In the genomic region with DNA sequence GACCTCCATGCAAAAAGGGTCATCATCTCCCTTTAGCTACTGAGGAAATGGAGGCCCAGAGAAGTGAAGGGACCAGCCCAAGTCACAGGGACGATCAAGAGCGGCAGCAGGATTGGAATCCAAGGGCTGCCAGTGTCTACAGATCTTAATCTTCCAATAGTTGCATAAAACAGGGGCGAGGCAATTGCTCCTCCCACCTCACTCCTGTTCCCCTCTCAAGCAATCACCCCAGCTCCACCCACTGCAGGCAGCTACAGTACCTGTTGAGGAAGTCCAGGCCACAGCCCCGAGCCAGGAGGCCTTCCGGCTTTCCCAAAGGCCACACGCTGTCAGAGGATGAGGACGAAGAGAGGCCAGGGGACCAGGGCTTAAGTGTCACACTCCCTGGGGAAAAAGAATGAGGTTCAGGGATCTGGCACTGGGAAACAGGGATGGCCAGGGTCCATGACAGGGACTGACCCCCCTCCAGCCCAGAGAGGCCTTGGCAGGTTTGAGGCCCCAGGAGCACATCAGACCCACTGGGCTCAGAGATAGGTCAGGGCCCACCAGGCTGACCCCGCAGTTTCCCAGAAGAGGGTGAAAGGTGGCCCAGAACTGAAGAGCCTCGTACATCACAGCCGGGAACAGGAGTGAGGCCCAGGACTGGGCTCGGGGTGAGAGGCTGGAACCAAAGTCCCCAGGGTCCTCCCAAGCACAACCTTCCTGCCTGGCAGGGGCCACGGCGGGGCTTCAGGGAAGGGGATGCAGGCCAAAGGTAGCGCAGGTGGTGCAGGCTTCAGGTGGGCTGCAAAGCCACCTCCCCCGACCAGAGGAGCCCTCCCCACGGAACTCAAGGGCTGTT, we compare ENCODE assay signal across 11 cellular contexts. TPM values are rescaled to one million over a fixed set of nuclear protein-coding genes. Genes with fewer than 3 reads are reported as not detected.
DNase-seq lines count a peak whose midpoint lies in the region; ATAC-seq, FAIRE-seq and TF ChIP-seq lines count a peak whose summit lies in the region.
"Had no signal": no experiment of that assay in that cellular context is flagged by ENCODE, and none has a peak within 500 bp of the region (broad histone marks: within the 10 kb centered on the region; RNA-seq: fewer than 3 reads in every experiment).

No MANE protein-coding gene starts in this region.

- 52% methylated on average over 10 of the region's 16 CpGs for WGBS in K562 (ENCODE audit: insufficient coverage, low coverage, missing lambda C conversion rate)
- 14% methylated on average over 6 of the region's 16 CpGs for WGBS in HepG2 (ENCODE audit: low lambda C conversion rate)
- 74 to 83% methylated on average over 11 to 13 of the region's 16 CpGs for WGBS in thyroid gland, 2 donors

- no peaks in the 10 kb centered on the region for H3K79me2 ChIP-seq in K562 (ENCODE audit: control insufficient read depth, insufficient read depth, low read length)
- H3K79me2 ChIP-seq in HepG2 (ENCODE audit: insufficient read depth, low read length), result peaks cover 9% of the 10 kb centered on the region

- intact Hi-C loops in K562 (cut with micrococcal nuclease) (no loop called here), HepG2 (cut with micrococcal nuclease; ENCODE audit: unreplicated experiment) (no loop called here), thyroid gland (cut with DNase I) (no loop called here)

- POLR2A ChIA-PET in K562 (lab: Yijun Ruan, JAX), result no interaction called here
- POLR2A ChIA-PET in HepG2 (lab: Yijun Ruan, JAX), result interaction anchor here (1.0 to 2.2 kb wide), 17 partner anchors 10 to 470 kb away, joined by 3 to 51 read pairs (median 5); a partner anchor contains a TSS

- no peaks in the 10 kb centered on the region for H4K20me1 ChIP-seq in K562 (replicated peaks; ENCODE audit: control insufficient read depth, insufficient read depth, low read length)
- H4K20me1 ChIP-seq in HepG2 (ENCODE audit: insufficient read depth, low read length), result no peaks in the 10 kb centered on the region

- FAIRE-seq in K562 (lab: Jason Lieb, UNC) (no peak), HepG2 (lab: Jason Lieb, UNC) (peak; percentile 58)
- FAIRE-seq: A204.1 had no signal

- DNase-seq in DMS53 (lab: John Stamatoyannopoulos, UW) (peak; percentile 73), DMS53 treated with DMSO at 0.1 percent for 48 hours (lab: John Stamatoyannopoulos, UW; ENCODE audit: unreplicated experiment) (no peak), K562 (ENCODE audit: extremely low read depth in 1 of 4, low spot score in 3 of 4) (no peak), HepG2 (ENCODE audit: low spot score) (peak; percentile 88), thyroid gland (peak in 1 of 2 donors; percentile 29), foreskin fibroblast (no peak), DMS 273 (lab: John Stamatoyannopoulos, UW; ENCODE audit: unreplicated experiment) (no peak), kidney glomerular epithelial cell (lab: John Stamatoyannopoulos, UW) (no peak)
- DNase-seq: activated T-cell treated with anti-CD3 and anti-CD28 coated beads, Interleukin-2, amount 50 U/mL, for 48 hours; effector CD4-positive, alpha-beta T cell had no signal

- BruUV-seq in K562 (replicated peaks; lab: Mats Ljungman, UMichigan) (no TSS peak), HepG2 (replicated peaks; lab: Mats Ljungman, UMichigan) (no TSS peak)

- H3K9me1 ChIP-seq in K562 (ENCODE audit: control insufficient read depth, insufficient read depth, low read length), result no peaks in the 10 kb centered on the region

- no peaks in the 10 kb centered on the region for H3K9me3 ChIP-seq in K562 (replicated peaks; ENCODE audit: control insufficient read depth, insufficient read depth, low read depth, low read length)
- no peaks in the 10 kb centered on the region for H3K9me3 ChIP-seq in HepG2 (ENCODE audit: low read length)
- no peaks in the 10 kb centered on the region for H3K9me3 ChIP-seq in thyroid gland

- 0 out of 3 replicates have a peak, but pooled peaks cover 5% of the 10 kb centered on the region for H3K36me3 ChIP-seq in K562 (ENCODE audit: control insufficient read depth, insufficient read depth, low read length)
- peaks cover 34 to 66% of the 10 kb centered on the region in 2 experiments for H3K36me3 ChIP-seq in HepG2 (replicated peaks in 1 of 2; ENCODE audit: control insufficient read depth in 1 of 2, insufficient read depth in 2 of 2, low read length in 2 of 2)
- H3K36me3 ChIP-seq in thyroid gland, result no peaks in the 10 kb centered on the region

- H3K4me1 ChIP-seq in K562 (replicated peaks in 1 of 2; ENCODE audit: control insufficient read depth in 2 of 2, insufficient read depth in 2 of 2, low read length in 2 of 2) (peaks cover 15 to 39% of the 10 kb centered on the region in 2 experiments), HepG2 (ENCODE audit: insufficient read depth, low read length) (peaks cover 73% of the 10 kb centered on the region), thyroid gland (peaks cover 0 to 22% of the 10 kb centered on the region in 2 donors)

- in situ Hi-C loops in K562 (cut with MboI) (no loop called here), HepG2 (cut with HindIII; ENCODE audit: extremely low pct_ligation_motif_present, low pct_unique_long_range_greater_than_20kb) (no loop called here)

- H2AFZ ChIP-seq in K562 (ENCODE audit: low read depth, low read length) (no peak overlapping the region), HepG2 (ENCODE audit: low read length) (no peak overlapping the region)

- ATAC-seq in K562 (peak; percentile 43; the same call in 2 of the 3 replicates), HepG2 (peak; percentile 61)

- no peak overlapping the region; a peak in 1 of 4 replicates for H3K9ac ChIP-seq in K562 (ENCODE audit: insufficient read depth in 1 of 2, low read depth in 2 of 2, low read length in 2 of 2)
- peak overlapping the region; percentile 62 for H3K9ac ChIP-seq in HepG2 (ENCODE audit: insufficient read depth, low read depth, low read length)

- H3K4me3 ChIP-seq in K562 (no peak overlapping the region), HepG2 (replicated peaks in 1 of 3; ENCODE audit: insufficient read depth in 1 of 3, low read depth in 2 of 3, low read length in 3 of 3) (no peak overlapping the region; a peak in 2 of 6 replicates), thyroid gland (replicated peaks in 1 of 3) (no peak overlapping the region), foreskin fibroblast (ENCODE audit: low read depth in 1 of 2, low read length in 2 of 2) (no peak overlapping the region)

- TF ChIP-seq CTCF in K562 (IDR thresholded peaks at IDR 0.05 in 2 of 3, conservative IDR thresholded peaks at IDR 0.05 in 1 of 3; ENCODE audit: insufficient read depth in 2 of 3, low read depth in 1 of 3, low read length in 3 of 3) (no peak), HepG2 (CRISPR knock-in tag; IDR thresholded peaks at IDR 0.05) (no peak), thyroid gland (IDR thresholded peaks at IDR 0.05) (no peak), foreskin fibroblast (IDR thresholded peaks at IDR 0.05; ENCODE audit: low read depth, low read length) (no peak)

- CTCF ChIA-PET in K562 (lab: Yijun Ruan, JAX; ENCODE audit: low intra/inter-chr PET ratio) (no interaction called here), HepG2 (lab: Yijun Ruan, JAX; ENCODE audit: low intra/inter-chr PET ratio, low total read pairs) (no interaction called here)

- no peak for TF ChIP-seq EP300 in K562 (IDR thresholded peaks at IDR 0.05; ENCODE audit: low read length)
- peak in 1 of 2 experiments; percentile 43; a peak in 2 of 4 replicates for TF ChIP-seq EP300 in HepG2 (IDR thresholded peaks at IDR 0.05; ENCODE audit: low read depth in 2 of 2, low read length in 2 of 2)
- TF ChIP-seq EP300 in HepG2 (CRISPR knock-in tag; IDR thresholded peaks at IDR 0.05; ENCODE audit: borderline replicate concordance), result no peak

- TF ChIP-seq POLR2A in K562 (conservative IDR thresholded peaks at IDR 0.05), result no peak
- TF ChIP-seq POLR2A in HepG2 (IDR thresholded peaks at IDR 0.05; ENCODE audit: insufficient read depth in 1 of 2, low read depth in 2 of 2, low read length in 2 of 2), result peak in 1 of 2 experiments; percentile 26; a peak in 1 of 4 replicates
- no peak for TF ChIP-seq POLR2A in thyroid gland (IDR thresholded peaks at IDR 0.05)

- TF ChIP-seq RAD21 in K562 (CRISPR knock-in tag; conservative IDR thresholded peaks at IDR 0.05 in 1 of 2, IDR thresholded peaks at IDR 0.05 in 1 of 2) (no peak), HepG2 (CRISPR knock-in tag; IDR thresholded peaks at IDR 0.05) (no peak; the same call in 1 of the 2 replicates)

- H3K4me2 ChIP-seq in K562 (ENCODE audit: insufficient read depth, low read length), result no peak overlapping the region
- H3K4me2 ChIP-seq in HepG2 (ENCODE audit: low read depth, low read length), result peak overlapping the region; percentile 48

- H3K27ac ChIP-seq in K562 (ENCODE audit: extremely low read depth, low read depth, low read length) (no peak overlapping the region), HepG2 (ENCODE audit: extremely low read length, insufficient read depth, low read length) (peak overlapping the region; percentile 97), thyroid gland (peak overlapping the region in 2 of 3 donors; percentile 24 to 43)

- no peaks in the 10 kb centered on the region for H3K27me3 ChIP-seq in K562 (ENCODE audit: control insufficient read depth in 2 of 2, insufficient read depth in 2 of 2, low read length in 2 of 2)
- H3K27me3 ChIP-seq in HepG2 (ENCODE audit: control insufficient read depth in 1 of 2, insufficient read depth in 2 of 2, low read length in 2 of 2), result no peaks in the 10 kb centered on the region
- H3K27me3 ChIP-seq in thyroid gland, result no peaks in the 10 kb centered on the region

RNA-seq across cellular contexts. Expression of a gene that starts 16.4 kb away (rescaled TPM):
- 0.83 TPM in 1 of 2 replicates, not detected in the other for total RNA-seq in K562 (2011; cell fraction: chromatin; rRNA removed; ENCODE audit: low replicate concordance)
- not detected in 2 replicates for total RNA-seq in K562 (2011; cell fraction: nucleolus; rRNA removed)
- total RNA-seq in K562 (2011; cell fraction: nucleoplasm; rRNA removed), result not detected in 2 replicates
- total RNA-seq in K562 (2014; rRNA removed) (0.53 and 0.54 TPM in 2 replicates), K562 (2014; rRNA removed; fragmentation: Illumina TruSeq; extraction: Trizol) (0.32 TPM in 1 of 2 replicates, not detected in the other), K562 (2015; rRNA removed; fragmentation: Illumina TruSeq; extraction: Trizol) (0.26 TPM in 1 of 2 replicates, not detected in the other), K562 (2021) (0.73 and 0.89 TPM in 2 replicates), HepG2 (2016; rRNA removed; fragmentation: Illumina TruSeq; extraction: Trizol) (1.0 and 1.1 TPM in 2 replicates), thyroid gland (10 to 100 TPM; 15.2 to 30.6 (median 19.2) TPM)
- polyA plus RNA-seq in K562 (2011; rRNA removed) (0.08 and 0.38 TPM in 2 replicates), K562 (2014; fragmentation: Illumina TruSeq; extraction: Trizol) (0.14 and 0.16 TPM in 2 replicates), K562 (2014; fragmentation: Nextera tagmentation; extraction: Ambion mirVana) (not detected), K562 (2014; rRNA removed) (0.13 and 0.20 TPM in 2 replicates), HepG2 (2011; rRNA removed) (11.7 and 19.8 TPM in 2 replicates)
- 0.18 and 1.2 TPM in 2 replicates for polyA plus RNA-seq in K562 (2011; cell fraction: cytosol; rRNA removed)
- 0.10 and 1.6 TPM in 2 replicates for polyA plus RNA-seq in K562 (2011; cell fraction: nucleus; rRNA removed)
- 0.10 and 0.86 TPM in 2 replicates for polyA plus RNA-seq in K562 (2012)
- polyA minus RNA-seq in K562 (2011; rRNA and poly(A)+ RNA removed), result 0.49 TPM in 1 of 2 replicates, not detected in the other
- polyA minus RNA-seq in K562 (2011; cell fraction: cytosol; rRNA and poly(A)+ RNA removed), result not detected in 2 replicates
- polyA minus RNA-seq in K562 (2011; cell fraction: nucleus; rRNA and poly(A)+ RNA removed), result not detected in 2 replicates
- 0.35 and 1.1 TPM in 2 replicates for total RNA-seq in HepG2 (2016; cell fraction: cytosol; rRNA removed; fragmentation: Illumina TruSeq; extraction: Trizol; ENCODE audit: low read depth)
- 0.55 and 0.80 TPM in 2 replicates for total RNA-seq in HepG2 (2016; cell fraction: insoluble cytoplasmic fraction; rRNA removed; fragmentation: Illumina TruSeq; extraction: Trizol)
- total RNA-seq in HepG2 (2016; cell fraction: membrane; rRNA removed; fragmentation: Illumina TruSeq; extraction: Trizol), result 1.4 and 1.9 TPM in 2 replicates
- 0.56 and 1.6 TPM in 2 replicates for total RNA-seq in HepG2 (2016; cell fraction: nucleus; rRNA removed; fragmentation: Illumina TruSeq; extraction: Trizol)
- polyA plus RNA-seq in HepG2 (2011; cell fraction: cytosol; rRNA removed), result 15.3 and 15.7 TPM in 2 replicates
- 37.0 and 46.6 TPM in 2 replicates for polyA plus RNA-seq in HepG2 (2011; cell fraction: nucleus; rRNA removed)
- polyA plus RNA-seq in HepG2 (2012), result 14.5 and 20.0 TPM in 2 replicates
- polyA plus RNA-seq in HepG2 (2016; cell fraction: cytosol; fragmentation: Illumina TruSeq; extraction: Trizol; ENCODE audit: low read depth), result 0.79 and 0.97 TPM in 2 replicates
- polyA plus RNA-seq in HepG2 (2016; cell fraction: insoluble cytoplasmic fraction; fragmentation: Illumina TruSeq; extraction: Trizol; ENCODE audit: low read depth), result 0.81 and 0.93 TPM in 2 replicates
- polyA plus RNA-seq in HepG2 (2016; cell fraction: membrane; fragmentation: Illumina TruSeq; extraction: Trizol; ENCODE audit: low read depth), result 1.1 and 1.3 TPM in 2 replicates
- polyA plus RNA-seq in HepG2 (2016; cell fraction: nucleus; fragmentation: Illumina TruSeq; extraction: Trizol; ENCODE audit: insufficient read depth, low read depth), result 1.3 and 4.5 TPM in 2 replicates
- 0.77 and 12.5 TPM in 2 replicates for polyA minus RNA-seq in HepG2 (2011; rRNA and poly(A)+ RNA removed; ENCODE audit: low replicate concordance)
- 3.2 and 6.1 TPM in 2 replicates for polyA minus RNA-seq in HepG2 (2011; cell fraction: cytosol; rRNA and poly(A)+ RNA removed)
- polyA minus RNA-seq in HepG2 (2011; cell fraction: nucleus; rRNA and poly(A)+ RNA removed), result 6.1 and 9.8 TPM in 2 replicates

RNA-seq across cellular contexts. Expression of a gene that starts 16.7 kb away (rescaled TPM):
- 5.4 and 20.1 TPM in 2 replicates for total RNA-seq in K562 (2011; cell fraction: chromatin; rRNA removed; ENCODE audit: low replicate concordance)
- 9.2 and 11.7 TPM in 2 replicates for total RNA-seq in K562 (2011; cell fraction: nucleolus; rRNA removed)
- total RNA-seq in K562 (2011; cell fraction: nucleoplasm; rRNA removed), result 6.9 and 8.3 TPM in 2 replicates
- total RNA-seq in K562 (2014; rRNA removed) (4.2 and 4.4 TPM in 2 replicates), K562 (2014; rRNA removed; fragmentation: Illumina TruSeq; extraction: Trizol) (0.57 and 0.84 TPM in 2 replicates), K562 (2015; rRNA removed; fragmentation: Illumina TruSeq; extraction: Trizol) (1.6 TPM in 2 replicates), K562 (2021) (4.6 and 5.8 TPM in 2 replicates), HepG2 (2016; rRNA removed; fragmentation: Illumina TruSeq; extraction: Trizol) (28.9 and 35.2 TPM in 2 replicates), thyroid gland (10 to 100 TPM in 3 of 4 donors, 1 to 10 TPM in 1; 6.5 to 17.3 (median 11.0) TPM)
- polyA plus RNA-seq in K562 (2011; rRNA removed) (3.0 and 4.2 TPM in 2 replicates), K562 (2014; fragmentation: Illumina TruSeq; extraction: Trizol) (1.5 and 3.2 TPM in 2 replicates), K562 (2014; fragmentation: Nextera tagmentation; extraction: Ambion mirVana) (under 1 TPM; 0.13 to 0.20 TPM), K562 (2014; rRNA removed) (3.6 and 5.8 TPM in 2 replicates), HepG2 (2011; rRNA removed) (55.8 and 92.3 TPM in 2 replicates)
- 4.8 and 9.8 TPM in 2 replicates for polyA plus RNA-seq in K562 (2011; cell fraction: cytosol; rRNA removed)
- polyA plus RNA-seq in K562 (2011; cell fraction: nucleus; rRNA removed), result 14.1 and 18.7 TPM in 2 replicates
- 2.4 and 4.6 TPM in 2 replicates for polyA plus RNA-seq in K562 (2012)
- 1.2 and 1.3 TPM in 2 replicates for polyA minus RNA-seq in K562 (2011; rRNA and poly(A)+ RNA removed)
- polyA minus RNA-seq in K562 (2011; cell fraction: cytosol; rRNA and poly(A)+ RNA removed), result 5.9 TPM in 2 replicates
- 4.6 and 4.7 TPM in 2 replicates for polyA minus RNA-seq in K562 (2011; cell fraction: nucleus; rRNA and poly(A)+ RNA removed)
- 3.9 and 4.1 TPM in 2 replicates for total RNA-seq in HepG2 (2016; cell fraction: cytosol; rRNA removed; fragmentation: Illumina TruSeq; extraction: Trizol; ENCODE audit: low read depth)
- total RNA-seq in HepG2 (2016; cell fraction: insoluble cytoplasmic fraction; rRNA removed; fragmentation: Illumina TruSeq; extraction: Trizol), result 24.8 and 36.0 TPM in 2 replicates
- total RNA-seq in HepG2 (2016; cell fraction: membrane; rRNA removed; fragmentation: Illumina TruSeq; extraction: Trizol), result 11.9 and 12.5 TPM in 2 replicates
- 17.8 and 21.3 TPM in 2 replicates for total RNA-seq in HepG2 (2016; cell fraction: nucleus; rRNA removed; fragmentation: Illumina TruSeq; extraction: Trizol)
- 52.6 and 75.1 TPM in 2 replicates for polyA plus RNA-seq in HepG2 (2011; cell fraction: cytosol; rRNA removed)
- 203 and 227 TPM in 2 replicates for polyA plus RNA-seq in HepG2 (2011; cell fraction: nucleus; rRNA removed)
- polyA plus RNA-seq in HepG2 (2012), result 46.8 and 57.2 TPM in 2 replicates
- 3.0 TPM in 2 replicates for polyA plus RNA-seq in HepG2 (2016; cell fraction: cytosol; fragmentation: Illumina TruSeq; extraction: Trizol; ENCODE audit: low read depth)
- polyA plus RNA-seq in HepG2 (2016; cell fraction: insoluble cytoplasmic fraction; fragmentation: Illumina TruSeq; extraction: Trizol; ENCODE audit: low read depth), result 28.5 and 30.3 TPM in 2 replicates
- 9.1 and 9.4 TPM in 2 replicates for polyA plus RNA-seq in HepG2 (2016; cell fraction: membrane; fragmentation: Illumina TruSeq; extraction: Trizol; ENCODE audit: low read depth)
- polyA plus RNA-seq in HepG2 (2016; cell fraction: nucleus; fragmentation: Illumina TruSeq; extraction: Trizol; ENCODE audit: insufficient read depth, low read depth), result 42.1 and 44.8 TPM in 2 replicates
- 15.9 and 164 TPM in 2 replicates for polyA minus RNA-seq in HepG2 (2011; rRNA and poly(A)+ RNA removed; ENCODE audit: low replicate concordance)
- polyA minus RNA-seq in HepG2 (2011; cell fraction: cytosol; rRNA and poly(A)+ RNA removed), result 61.5 and 72.6 TPM in 2 replicates
- 31.9 and 42.5 TPM in 2 replicates for polyA minus RNA-seq in HepG2 (2011; cell fraction: nucleus; rRNA and poly(A)+ RNA removed)

RNA-seq across cellular contexts. Expression of a gene that starts 57.7 kb away (rescaled TPM):
- 7.9 and 25.6 TPM in 2 replicates for total RNA-seq in K562 (2011; cell fraction: chromatin; rRNA removed; ENCODE audit: low replicate concordance)
- 22.5 and 24.0 TPM in 2 replicates for total RNA-seq in K562 (2011; cell fraction: nucleolus; rRNA removed)
- 13.4 and 14.2 TPM in 2 replicates for total RNA-seq in K562 (2011; cell fraction: nucleoplasm; rRNA removed)
- total RNA-seq in K562 (2014; rRNA removed) (29.0 and 41.6 TPM in 2 replicates), K562 (2014; rRNA removed; fragmentation: Illumina TruSeq; extraction: Trizol) (2.7 and 3.2 TPM in 2 replicates), K562 (2015; rRNA removed; fragmentation: Illumina TruSeq; extraction: Trizol) (7.3 and 8.3 TPM in 2 replicates), K562 (2021) (62.8 and 70.2 TPM in 2 replicates), HepG2 (2016; rRNA removed; fragmentation: Illumina TruSeq; extraction: Trizol) (25.4 and 29.5 TPM in 2 replicates), thyroid gland (10 to 100 TPM; 15.7 to 23.3 (median 18.3) TPM)
- polyA plus RNA-seq in K562 (2011; rRNA removed) (4.0 and 13.8 TPM in 2 replicates), K562 (2014; fragmentation: Illumina TruSeq; extraction: Trizol) (18.4 and 49.9 TPM in 2 replicates), K562 (2014; fragmentation: Nextera tagmentation; extraction: Ambion mirVana) (under 1 TPM; 0.67 to 0.69 TPM), K562 (2014; rRNA removed) (22.5 and 28.1 TPM in 2 replicates), HepG2 (2011; rRNA removed) (17.1 and 26.7 TPM in 2 replicates)
- 6.0 and 18.2 TPM in 2 replicates for polyA plus RNA-seq in K562 (2011; cell fraction: cytosol; rRNA removed)
- polyA plus RNA-seq in K562 (2011; cell fraction: nucleus; rRNA removed), result 9.9 and 15.1 TPM in 2 replicates
- polyA plus RNA-seq in K562 (2012), result 24.9 and 50.5 TPM in 2 replicates
- polyA minus RNA-seq in K562 (2011; rRNA and poly(A)+ RNA removed), result 1.9 and 2.3 TPM in 2 replicates
- polyA minus RNA-seq in K562 (2011; cell fraction: cytosol; rRNA and poly(A)+ RNA removed), result 12.7 and 21.9 TPM in 2 replicates
- 10.2 and 10.6 TPM in 2 replicates for polyA minus RNA-seq in K562 (2011; cell fraction: nucleus; rRNA and poly(A)+ RNA removed)
- 19.5 and 29.1 TPM in 2 replicates for total RNA-seq in HepG2 (2016; cell fraction: cytosol; rRNA removed; fragmentation: Illumina TruSeq; extraction: Trizol; ENCODE audit: low read depth)
- 20.9 and 29.7 TPM in 2 replicates for total RNA-seq in HepG2 (2016; cell fraction: insoluble cytoplasmic fraction; rRNA removed; fragmentation: Illumina TruSeq; extraction: Trizol)
- 44.9 and 63.7 TPM in 2 replicates for total RNA-seq in HepG2 (2016; cell fraction: membrane; rRNA removed; fragmentation: Illumina TruSeq; extraction: Trizol)
- 15.7 and 18.6 TPM in 2 replicates for total RNA-seq in HepG2 (2016; cell fraction: nucleus; rRNA removed; fragmentation: Illumina TruSeq; extraction: Trizol)
- 13.8 and 17.6 TPM in 2 replicates for polyA plus RNA-seq in HepG2 (2011; cell fraction: cytosol; rRNA removed)
- polyA plus RNA-seq in HepG2 (2011; cell fraction: nucleus; rRNA removed), result 37.8 and 38.3 TPM in 2 replicates
- polyA plus RNA-seq in HepG2 (2012), result 45.1 and 72.3 TPM in 2 replicates
- 49.0 and 73.1 TPM in 2 replicates for polyA plus RNA-seq in HepG2 (2016; cell fraction: cytosol; fragmentation: Illumina TruSeq; extraction: Trizol; ENCODE audit: low read depth)
- 53.9 and 76.0 TPM in 2 replicates for polyA plus RNA-seq in HepG2 (2016; cell fraction: insoluble cytoplasmic fraction; fragmentation: Illumina TruSeq; extraction: Trizol; ENCODE audit: low read depth)
- polyA plus RNA-seq in HepG2 (2016; cell fraction: membrane; fragmentation: Illumina TruSeq; extraction: Trizol; ENCODE audit: low read depth), result 99.7 and 119 TPM in 2 replicates
- polyA plus RNA-seq in HepG2 (2016; cell fraction: nucleus; fragmentation: Illumina TruSeq; extraction: Trizol; ENCODE audit: insufficient read depth, low read depth), result 54.3 and 56.0 TPM in 2 replicates
- 12.0 and 24.2 TPM in 2 replicates for polyA minus RNA-seq in HepG2 (2011; rRNA and poly(A)+ RNA removed; ENCODE audit: low replicate concordance)
- polyA minus RNA-seq in HepG2 (2011; cell fraction: cytosol; rRNA and poly(A)+ RNA removed), result 20.7 and 21.6 TPM in 2 replicates
- polyA minus RNA-seq in HepG2 (2011; cell fraction: nucleus; rRNA and poly(A)+ RNA removed), result 12.2 and 15.4 TPM in 2 replicates

Comparison
In these comparisons a context has a peak if more than half of its experiments do, and no peak if none do; other contexts are left out.
1. DNase-seq: peak in DMS53 (single experiment) and HepG2 (single experiment); none in DMS53 treated with DMSO at 0.1 percent for 48 hours (single experiment), K562 (0 of 4), foreskin fibroblast (0 of 2), DMS 273 (single experiment) and kidney glomerular epithelial cell (single experiment).